Comparison of ENCODE assay signal across 22 cellular contexts in genomic region chr14:100894416-100894815, GRCh38. TPM values are rescaled to one million over a fixed set of nuclear protein-coding genes. Genes with fewer than 3 reads are reported as not detected.
"Had no signal": no experiment of that assay in that cellular context is flagged by ENCODE, and none has a peak within 500 bp of the region (broad histone marks: within the 10 kb centered on the region; RNA-seq: fewer than 3 reads in every experiment).

No MANE protein-coding gene starts in this region.

- H3K4me3 Mint-ChIP-seq: activated naive CD8-positive, alpha-beta T cell treated with anti-CD3 and anti-CD28 coated beads, Interleukin-2, amount 50 U/mL, for 24 hours; activated T-helper 17 cell treated with anti-CD3 and anti-CD28 coated beads, Interleukin-2, amount 50 U/mL, for 72 hours; central memory CD8-positive, alpha-beta T cell; immature natural killer cell; naive thymus-derived CD8-positive, alpha-beta T cell; T-helper 1 cell treated with Interleukin-12 subunit alpha and Interleukin-12 subunit beta and Interleukin-4 antibody, amounts not matched to agents 30 μg/mL and 1 μg/mL, for 36 hours had no signal

- H3K36me3 ChIP-seq: heart left ventricle, neutrophil, tibial nerve had no signal

- H3K4me1 Mint-ChIP-seq: activated naive CD8-positive, alpha-beta T cell treated with anti-CD3 and anti-CD28 coated beads, Interleukin-2, amount 50 U/mL, for 24 hours; activated T-helper 17 cell treated with anti-CD3 and anti-CD28 coated beads, Interleukin-2, amount 50 U/mL, for 72 hours; central memory CD8-positive, alpha-beta T cell; immature natural killer cell; naive thymus-derived CD8-positive, alpha-beta T cell had no signal

- H3K9me3 ChIP-seq: heart left ventricle, neutrophil, tibial nerve had no signal

- ATAC-seq: activated naive CD8-positive, alpha-beta T cell treated with anti-CD3 and anti-CD28 coated beads, Interleukin-2, amount 50 U/mL, for 24 hours; activated T-helper 17 cell treated with anti-CD3 and anti-CD28 coated beads, Interleukin-2, amount 50 U/mL, for 72 hours; heart left ventricle; naive thymus-derived CD8-positive, alpha-beta T cell; stimulated activated naive CD8-positive, alpha-beta T cell treated with anti-CD3 and anti-CD28 coated beads, Interleukin-15, Interleukin-2, amounts not matched to agents 100 U/mL and 50 U/mL, for 24 hours had no signal

- H3K36me3 Mint-ChIP-seq: immature natural killer cell; naive thymus-derived CD8-positive, alpha-beta T cell had no signal

- H3K27me3 ChIP-seq: brain microvascular endothelial cell had no signal

- H3K27ac ChIP-seq: brain microvascular endothelial cell, heart left ventricle, neutrophil, tibial nerve had no signal

- H3K4me3 ChIP-seq: heart left ventricle, tibial nerve had no signal

- H3K27ac Mint-ChIP-seq: activated naive CD8-positive, alpha-beta T cell treated with anti-CD3 and anti-CD28 coated beads, Interleukin-2, amount 50 U/mL, for 24 hours; activated T-helper 17 cell treated with anti-CD3 and anti-CD28 coated beads, Interleukin-2, amount 50 U/mL, for 72 hours; immature natural killer cell; T-helper 1 cell treated with Interleukin-12 subunit alpha and Interleukin-12 subunit beta and Interleukin-4 antibody, amounts not matched to agents 30 μg/mL and 1 μg/mL, for 36 hours had no signal

- H3K9me3 Mint-ChIP-seq: activated naive CD8-positive, alpha-beta T cell treated with anti-CD3 and anti-CD28 coated beads, Interleukin-2, amount 50 U/mL, for 24 hours; activated T-helper 17 cell treated with anti-CD3 and anti-CD28 coated beads, Interleukin-2, amount 50 U/mL, for 72 hours; central memory CD8-positive, alpha-beta T cell; naive thymus-derived CD8-positive, alpha-beta T cell; T-helper 1 cell treated with Interleukin-12 subunit alpha and Interleukin-12 subunit beta and Interleukin-4 antibody, amounts not matched to agents 30 μg/mL and 1 μg/mL, for 36 hours had no signal

- DNase-seq: activated CD4-positive, alpha-beta T cell treated with anti-CD3 and anti-CD28 coated beads for 1 hour; activated naive CD4-positive, alpha-beta T cell treated with Interleukin-2 at 50 U/mL for 16 hours; activated naive CD8-positive, alpha-beta T cell treated with anti-CD3 and anti-CD28 coated beads, Interleukin-2, amount 50 U/mL, for 24 hours; activated T-cell treated with anti-CD3 and anti-CD28 coated beads for 4 hours; brain microvascular endothelial cell; cortex of kidney; erythroblast; immature natural killer cell; retina; stimulated activated naive CD8-positive, alpha-beta T cell treated with anti-CD3 and anti-CD28 coated beads, Interleukin-15, Interleukin-2, amounts not matched to agents 100 U/mL and 50 U/mL, for 24 hours; substantia nigra had no signal

RNA-seq across cellular contexts. Expression of gene RTL1, which starts 9.1 kb away (rescaled TPM):
- total RNA-seq: activated T-helper 17 cell treated with anti-CD3 and anti-CD28 coated beads, Interleukin-2, amount 50 U/mL, for 72 hours; aorta; frontal cortex; heart left ventricle; lower leg skin; mesenteric fat pad; naive thymus-derived CD8-positive, alpha-beta T cell; tibial nerve had no signal
- polyA plus RNA-seq: aorta; heart left ventricle; immature natural killer cell; naive thymus-derived CD8-positive, alpha-beta T cell had no signal
